In the genomic region with DNA sequence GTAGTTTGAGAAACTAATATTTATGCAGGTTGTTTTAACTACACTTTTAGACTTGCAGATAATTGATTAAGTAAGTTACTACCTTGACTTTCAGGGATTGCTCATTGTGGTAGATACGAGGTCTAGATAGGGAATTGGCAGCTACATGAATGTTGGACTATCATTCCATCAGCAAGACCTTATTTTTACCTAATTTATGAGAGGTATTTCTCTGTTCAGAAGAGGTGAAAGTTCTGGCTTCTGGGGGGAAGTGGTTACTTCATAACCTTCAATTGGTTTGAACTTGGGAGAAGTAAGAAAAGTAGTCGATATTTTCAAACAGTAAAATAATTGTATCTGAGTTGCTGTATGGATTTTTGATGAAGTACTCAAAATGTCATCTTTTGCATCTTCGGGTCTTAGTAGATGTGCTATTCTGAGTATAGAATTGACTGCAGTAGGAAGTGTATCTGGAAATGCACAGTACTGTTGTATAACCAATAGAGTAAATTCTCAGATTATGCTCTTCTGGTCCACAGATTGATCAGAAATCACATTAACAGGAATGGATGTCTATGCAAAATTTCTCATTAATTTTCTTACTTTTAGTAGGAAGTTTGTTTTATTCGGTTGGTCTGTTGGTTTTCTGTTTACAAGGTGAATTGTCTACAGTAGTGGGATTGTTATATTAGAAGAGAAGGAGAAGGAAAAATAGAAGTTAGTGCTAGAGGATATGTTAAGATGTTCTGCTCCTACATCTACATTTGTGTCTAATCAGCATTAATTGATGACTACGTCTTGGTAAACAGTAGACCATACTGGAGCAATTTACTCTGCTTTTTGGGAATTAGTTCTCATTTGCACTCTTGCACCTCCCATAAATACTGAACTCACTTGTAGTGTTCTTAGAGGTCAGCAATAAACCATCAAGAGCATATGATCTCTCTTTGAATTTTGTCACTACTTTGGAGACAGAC, we compare ENCODE assay signal across 10 cellular contexts. TPM values are rescaled to one million over a fixed set of nuclear protein-coding genes. Genes with fewer than 3 reads are reported as not detected.
A peak's percentile ranks its signal among the peaks of the same experiment; 100 is the strongest.
DNase-seq lines count a peak whose midpoint lies in the region; ATAC-seq, FAIRE-seq and TF ChIP-seq lines count a peak whose summit lies in the region.
"Had no signal": no experiment of that assay in that cellular context is flagged by ENCODE, and none has a peak within 500 bp of the region (broad histone marks: within the 10 kb centered on the region; RNA-seq: fewer than 3 reads in every experiment).

No MANE protein-coding gene starts in this region.

- H4K20me1 ChIP-seq in SK-N-SH (ENCODE audit: insufficient read depth), result no peaks in the 10 kb centered on the region; the same call in 1 of the 2 replicates
- peaks cover 12% of the 10 kb centered on the region for H4K20me1 ChIP-seq in endothelial cell of umbilical vein (replicated peaks; ENCODE audit: control insufficient read depth, extremely low read depth, insufficient read depth, low read length)
- peaks cover 71% of the 10 kb centered on the region for H4K20me1 ChIP-seq in smooth muscle cell (ENCODE audit: low read depth)

- CTCF ChIA-PET in SK-N-SH (lab: Yijun Ruan, JAX) (no interaction called here), endothelial cell of umbilical vein (lab: Charles Lee) (interaction anchor here (1.6 kb wide), 1 partner anchor 73 kb away, joined by 3 read pairs; no protein-coding TSS in a partner anchor)

- H3K27ac ChIP-seq in SK-N-SH (ENCODE audit: low read depth in 2 of 2, low read length in 1 of 2), result no peak overlapping the region; a peak in 1 of 4 replicates
- H3K27ac ChIP-seq in RWPE2 (ENCODE audit: poor library complexity, severe bottlenecking), result no peak overlapping the region
- H3K27ac ChIP-seq in endothelial cell of umbilical vein (ENCODE audit: insufficient read depth, low read depth, low read length), result no peak overlapping the region
- no peak overlapping the region for H3K27ac ChIP-seq in smooth muscle cell (ENCODE audit: low read depth)
- H3K27ac ChIP-seq: gastroesophageal sphincter had no signal

- TF ChIP-seq POLR2A in endothelial cell of umbilical vein (IDR thresholded peaks at IDR 0.05; ENCODE audit: low read depth, low read length), result no peak

- no peak for ATAC-seq in SK-N-SH treated with all-trans-retinoic acid at 6 μM for 48 hours
- no peak for ATAC-seq in RWPE2 (ENCODE audit: low read depth)
- no peak for ATAC-seq in HG03280 (IDR thresholded peaks at IDR 0.05; ENCODE audit: unreplicated experiment)
- ATAC-seq: gastroesophageal sphincter had no signal

- peaks cover 72% of the 10 kb centered on the region for H3K79me2 ChIP-seq in SK-N-SH (ENCODE audit: insufficient read depth)
- H3K79me2 ChIP-seq in endothelial cell of umbilical vein (ENCODE audit: control insufficient read depth, insufficient read depth, low read length), result peaks cover 65% of the 10 kb centered on the region
- H3K79me2 ChIP-seq in smooth muscle cell (ENCODE audit: low read depth), result peaks cover 81% of the 10 kb centered on the region

- H3K4me2 ChIP-seq in SK-N-SH (peak overlapping the region; percentile 86), endothelial cell of umbilical vein (ENCODE audit: insufficient read depth, low read length) (peak overlapping the region; percentile 99), smooth muscle cell (peak overlapping the region; percentile 96)

- H2AFZ ChIP-seq in SK-N-SH (ENCODE audit: low read depth), result no peak overlapping the region
- no peak overlapping the region for H2AFZ ChIP-seq in endothelial cell of umbilical vein (ENCODE audit: low read depth, low read length)
- no peak overlapping the region for H2AFZ ChIP-seq in smooth muscle cell (ENCODE audit: low read depth)

- H3F3A ChIP-seq in SK-N-SH (replicated peaks; ENCODE audit: insufficient read depth) (peaks cover 7% of the 10 kb centered on the region), smooth muscle cell (ENCODE audit: low read depth) (peaks cover 8% of the 10 kb centered on the region)

- H3K36me3 ChIP-seq in SK-N-SH (replicated peaks in 1 of 2; ENCODE audit: control insufficient read depth in 1 of 2, insufficient read depth in 2 of 2, low read length in 1 of 2), result no peaks in the 10 kb centered on the region
- H3K36me3 ChIP-seq in RWPE2 (ENCODE audit: low read depth), result no peaks in the 10 kb centered on the region; the same call in 1 of the 2 replicates
- H3K36me3 ChIP-seq in endothelial cell of umbilical vein (ENCODE audit: control insufficient read depth in 2 of 2, extremely low read depth in 1 of 2, insufficient read depth in 2 of 2, low read length in 2 of 2), result no peaks in the 10 kb centered on the region
- no peaks in the 10 kb centered on the region for H3K36me3 ChIP-seq in smooth muscle cell (ENCODE audit: low read depth)
- H3K36me3 ChIP-seq: gastroesophageal sphincter had no signal

- dilution Hi-C loops in endothelial cell of umbilical vein (cut with MboI; ENCODE audit: extremely low pct_ligation_motif_present, low sequenced_read_pairs), result no loop called here

- no TSS peak for BruUV-seq in endothelial cell of umbilical vein (replicated peaks; lab: Mats Ljungman, UMichigan)

- H3K4me1 ChIP-seq in SK-N-SH (ENCODE audit: control insufficient read depth in 1 of 2, insufficient read depth in 2 of 2, low read depth in 1 of 2, low read length in 1 of 2), result peaks cover 0 to 8% of the 10 kb centered on the region in 2 experiments; a peak in 2 of 4 replicates
- peaks cover 31% of the 10 kb centered on the region for H3K4me1 ChIP-seq in RWPE2 (ENCODE audit: insufficient read depth, poor library complexity, severe bottlenecking)
- peaks cover 22% of the 10 kb centered on the region for H3K4me1 ChIP-seq in endothelial cell of umbilical vein (ENCODE audit: control insufficient read depth, extremely low read depth, insufficient read depth, low read length)
- peaks cover 8% of the 10 kb centered on the region for H3K4me1 ChIP-seq in smooth muscle cell (ENCODE audit: low read depth)

- no peaks in the 10 kb centered on the region for H3K9me2 ChIP-seq in SK-N-SH

- no peaks in the 10 kb centered on the region for H3K9me1 ChIP-seq in endothelial cell of umbilical vein (replicated peaks; ENCODE audit: control insufficient read depth, extremely low read depth, insufficient read depth, low read length)

- 71% methylated on average over 5 of the region's 5 CpGs for WGBS in SK-N-SH (ENCODE audit: low lambda C conversion rate)
- 88% methylated on average over 5 of the region's 5 CpGs for WGBS in smooth muscle cell (ENCODE audit: low lambda C conversion rate)

- no peak for DNase-seq in SK-N-SH
- DNase-seq in RWPE2 (ENCODE audit: low spot score), result no peak
- DNase-seq in endothelial cell of umbilical vein (ENCODE audit: low read depth, low spot score), result no peak
- no peak for DNase-seq in smooth muscle cell (lab: John Stamatoyannopoulos, UW; ENCODE audit: unreplicated experiment)
- no peak for DNase-seq in AG20443 (ENCODE audit: low spot score)
- no peak for DNase-seq in NCI-H1930 (lab: John Stamatoyannopoulos, UW)
- DNase-seq: activated CD4-positive, CD25-positive, alpha-beta regulatory T cell treated with anti-CD3 and anti-CD28 coated beads, Interleukin-2, amount 50 U/mL, for 72 hours had no signal

- FAIRE-seq in endothelial cell of umbilical vein (lab: Jason Lieb, UNC), result no peak

- intact Hi-C loops in endothelial cell of umbilical vein (cut with micrococcal nuclease), result loop anchor here (2.0 to 5.0 kb wide), 3 partner anchors 108 to 325 kb away; no protein-coding TSS in a partner anchor

- no peak for TF ChIP-seq EP300 in SK-N-SH (IDR thresholded peaks at IDR 0.05; ENCODE audit: borderline replicate concordance in 1 of 2, low read depth in 1 of 2, low read length in 1 of 2)

- TF ChIP-seq CTCF in SK-N-SH (IDR thresholded peaks at IDR 0.05) (no peak), RWPE2 (IDR thresholded peaks at IDR 0.05; ENCODE audit: poor library complexity, severe bottlenecking) (no peak), endothelial cell of umbilical vein (IDR thresholded peaks at IDR 0.05; ENCODE audit: extremely low read depth in 1 of 2, insufficient read depth in 1 of 2, low read depth in 1 of 2, low read length in 2 of 2) (no peak), smooth muscle cell (IDR thresholded peaks at IDR 0.05; ENCODE audit: borderline replicate concordance, insufficient read depth, poor library complexity, severe bottlenecking) (no peak)

- POLR2A ChIA-PET in SK-N-SH (lab: Yijun Ruan, JAX), result no interaction called here
- POLR2A ChIA-PET in endothelial cell of umbilical vein (lab: Charles Lee), result no interaction called here

- H3K9me3 ChIP-seq in SK-N-SH (no peaks in the 10 kb centered on the region), RWPE2 (ENCODE audit: severe bottlenecking) (no peaks in the 10 kb centered on the region), endothelial cell of umbilical vein (replicated peaks; ENCODE audit: control insufficient read depth, insufficient read depth, low read length) (no peaks in the 10 kb centered on the region), smooth muscle cell (replicated peaks; ENCODE audit: low read depth) (no peaks in the 10 kb centered on the region)
- H3K9me3 ChIP-seq: gastroesophageal sphincter had no signal

- TF ChIP-seq RAD21 in SK-N-SH (IDR thresholded peaks at IDR 0.05; ENCODE audit: low read length), result no peak

- H3K4me3 ChIP-seq in SK-N-SH (ENCODE audit: low read depth in 2 of 2, low read length in 1 of 2) (no peak overlapping the region; a peak in 1 of 4 replicates), RWPE2 (ENCODE audit: severe bottlenecking) (peak overlapping the region; percentile 93), endothelial cell of umbilical vein (replicated peaks in 1 of 3; ENCODE audit: insufficient read depth in 1 of 3, low read depth in 1 of 3, low read length in 3 of 3) (peak overlapping the region in 1 of 3 experiments; percentile 93), smooth muscle cell (peak overlapping the region; percentile 100)

- no peaks in the 10 kb centered on the region for H3K27me3 ChIP-seq in SK-N-SH (ENCODE audit: insufficient read depth)
- no peaks in the 10 kb centered on the region for H3K27me3 ChIP-seq in RWPE2 (ENCODE audit: insufficient read depth, poor library complexity, severe bottlenecking)
- H3K27me3 ChIP-seq in endothelial cell of umbilical vein (ENCODE audit: control insufficient read depth in 2 of 2, insufficient read depth in 2 of 2, low read length in 2 of 2), result no peaks in the 10 kb centered on the region
- no peaks in the 10 kb centered on the region for H3K27me3 ChIP-seq in smooth muscle cell (ENCODE audit: low read depth)
- H3K27me3 ChIP-seq: gastroesophageal sphincter had no signal

- H3K9ac ChIP-seq in SK-N-SH (no peak overlapping the region), endothelial cell of umbilical vein (replicated peaks; ENCODE audit: extremely low read depth, insufficient read depth, low read length) (no peak overlapping the region), smooth muscle cell (ENCODE audit: low read depth) (no peak overlapping the region)

RNA-seq across cellular contexts. Expression of gene NFKB1, which starts 3.0 kb away (rescaled TPM):
- polyA plus RNA-seq in SK-N-SH (2012; rRNA removed), result 12.2 and 14.1 TPM in 2 replicates
- 13.4 and 15.2 TPM in 2 replicates for polyA plus RNA-seq in SK-N-SH (2012; cell fraction: cytosol; rRNA removed)
- 16.3 and 23.9 TPM in 2 replicates for polyA plus RNA-seq in SK-N-SH (2012; cell fraction: nucleus; rRNA removed)
- total RNA-seq in endothelial cell of umbilical vein, result 41.4 and 42.0 TPM in 2 replicates
- polyA plus RNA-seq in endothelial cell of umbilical vein, result 18.2 and 21.3 TPM in 2 replicates
- 27.2 and 29.1 TPM in 2 replicates for polyA plus RNA-seq in endothelial cell of umbilical vein (2011; cell fraction: cytosol; rRNA removed)
- 40.3 and 46.2 TPM in 2 replicates for polyA plus RNA-seq in endothelial cell of umbilical vein (2011; cell fraction: nucleus; rRNA removed)
- 30.0 and 30.1 TPM in 2 replicates for polyA plus RNA-seq in endothelial cell of umbilical vein (2012)
- 36.7 and 39.1 TPM in 2 replicates for polyA minus RNA-seq in endothelial cell of umbilical vein
- 19.0 TPM for polyA minus RNA-seq in endothelial cell of umbilical vein (2011; cell fraction: cytosol; rRNA and poly(A)+ RNA removed)
- 42.7 and 55.0 TPM in 2 replicates for polyA minus RNA-seq in endothelial cell of umbilical vein (2011; cell fraction: nucleus; rRNA and poly(A)+ RNA removed)
- total RNA-seq in smooth muscle cell, result 15.6 and 30.4 TPM in 2 replicates
- polyA plus RNA-seq in smooth muscle cell, result 16.1 and 20.9 TPM in 2 replicates

Comparison
In these comparisons a context has a peak if more than half of its experiments do, and no peak if none do; other contexts are left out.
1. H3K4me3 ChIP-seq: peak in RWPE2 (single experiment) and smooth muscle cell (single experiment); none in SK-N-SH (0 of 2).
2. Peak in every context shown above with its lines, with median percentiles within 50 percentile points of each other: H3K4me2 ChIP-seq.